Comparison of ENCODE assay signal across 8 cellular contexts in genomic region chr19:19064098-19064722, GRCh38. TPM values are rescaled to one million over a fixed set of nuclear protein-coding genes. Genes with fewer than 3 reads are reported as not detected.
A peak's percentile ranks its signal among the peaks of the same experiment; 100 is the strongest.
DNase-seq lines count a peak whose midpoint lies in the region; ATAC-seq lines count a peak whose summit lies in the region.

No MANE protein-coding gene starts in this region.

- H3K4me1 Mint-ChIP-seq in central memory CD8-positive, alpha-beta T cell: peaks cover 18% of the 10 kb centered on the region

- peak; percentile 19 for DNase-seq in stimulated activated CD4-positive, alpha-beta T cell treated with anti-CD3 and anti-CD28 coated beads, Interleukin-4, amount 100 ng/mL, for 24 hours
- no peak for DNase-seq in stimulated activated CD4-positive, alpha-beta T cell treated with anti-CD3 and anti-CD28 coated beads, Interleukin-12 subunit alpha, Interleukin-12 subunit beta, amount 100 ng/mL, for 4 hours
- DNase-seq in NCI-H1694 (lab: John Stamatoyannopoulos, UW): peak; percentile 53
- DNase-seq in central memory CD8-positive, alpha-beta T cell (ENCODE audit: low spot score in 2 of 2): no peak
- no peak for DNase-seq in NK-92 (lab: John Stamatoyannopoulos, UW; ENCODE audit: unreplicated experiment)

- H3K4me1 ChIP-seq in mononuclear cell (ENCODE audit: insufficient read depth, low read length): peaks cover 57% of the 10 kb centered on the region

- no peaks in the 10 kb centered on the region for H3K9me3 ChIP-seq in mononuclear cell (ENCODE audit: low read depth, low read length)

- peaks cover 11% of the 10 kb centered on the region for H3K36me3 Mint-ChIP-seq in central memory CD8-positive, alpha-beta T cell (ENCODE audit: insufficient read depth)

- ATAC-seq in central memory CD8-positive, alpha-beta T cell (replicated peaks; ENCODE audit: extremely low read depth, poor library complexity, severe bottlenecking): peak; percentile 23
- ATAC-seq in HG02571 (IDR thresholded peaks at IDR 0.05; ENCODE audit: unreplicated experiment): no peak
- ATAC-seq in GM18867 (IDR thresholded peaks at IDR 0.05; ENCODE audit: unreplicated experiment): no peak

- H3K27me3 Mint-ChIP-seq in central memory CD8-positive, alpha-beta T cell: no peaks in the 10 kb centered on the region

- no peaks in the 10 kb centered on the region for H3K27me3 ChIP-seq in mononuclear cell (ENCODE audit: insufficient read depth, low read length)

- peak overlapping the region; percentile 90 for H3K27ac Mint-ChIP-seq in central memory CD8-positive, alpha-beta T cell (ENCODE audit: low read depth)

- peak overlapping the region; percentile 92 for H3K4me3 Mint-ChIP-seq in central memory CD8-positive, alpha-beta T cell

- peak overlapping the region; percentile 54 for H3K4me3 ChIP-seq in mononuclear cell (ENCODE audit: low read length)

- no peaks in the 10 kb centered on the region for H3K9me3 Mint-ChIP-seq in central memory CD8-positive, alpha-beta T cell

RNA-seq across cellular contexts. Expression of gene SLC25A42, which starts 0.4 kb away (rescaled TPM):
- 6.4 TPM for total RNA-seq in mononuclear cell

RNA-seq across cellular contexts. Expression of gene ARMC6, which starts 30.8 kb away (rescaled TPM):
- 5.9 TPM for total RNA-seq in mononuclear cell

RNA-seq across cellular contexts. Expression of gene SUGP2, which starts 30.9 kb away (rescaled TPM):
- total RNA-seq in mononuclear cell: 41.5 TPM

Comparison
In these comparisons a context has a peak if more than half of its experiments do, and no peak if none do; other contexts are left out.
1. DNase-seq: peak in stimulated activated CD4-positive, alpha-beta T cell treated with anti-CD3 and anti-CD28 coated beads, Interleukin-4, amount 100 ng/mL, for 24 hours (single experiment) and NCI-H1694 (single experiment); none in stimulated activated CD4-positive, alpha-beta T cell treated with anti-CD3 and anti-CD28 coated beads, Interleukin-12 subunit alpha, Interleukin-12 subunit beta, amount 100 ng/mL, for 4 hours (single experiment), central memory CD8-positive, alpha-beta T cell (0 of 2) and NK-92 (single experiment).